In genomic region chr19:13053761-13054604, GRCh38 we compare ENCODE assay signal across 1 cellular context.
TF ChIP-seq lines count a peak whose summit lies in the region.

No MANE protein-coding gene starts in this region.

TF ChIP-seq in HepG2, 621 proteins besides CTCF, POLR2A, EP300 and RAD21 (continued from another document and continues in another):
- TF ChIP-seq ZNF609 (CRISPR knock-in tag; IDR thresholded peaks at IDR 0.05; ENCODE audit: borderline replicate concordance) (peak; percentile 73; the same call in 1 of the 2 replicates), NR2F1 (CRISPR knock-in tag; IDR thresholded peaks at IDR 0.05) (peak in 1 of 2 experiments; percentile 42; a peak in 1 of 4 replicates), IRF9 (CRISPR knock-in tag; IDR thresholded peaks at IDR 0.05; ENCODE audit: borderline replicate concordance) (0 out of 2 replicates have a peak, but pooled peaks have one; percentile 40), NCOR1 (IDR thresholded peaks at IDR 0.05; ENCODE audit: borderline replicate concordance, low read length) (peak; percentile 81; the same call in 1 of the 2 replicates), BATF2 (CRISPR knock-in tag; IDR thresholded peaks at IDR 0.05) (no peak), ETS1 (CRISPR knock-in tag; IDR thresholded peaks at IDR 0.05) (no peak), MED13 (CRISPR knock-in tag; IDR thresholded peaks at IDR 0.05) (peak; percentile 70; the same call in 1 of the 2 replicates), ATF1 (CRISPR knock-in tag; IDR thresholded peaks at IDR 0.05) (peak; percentile 65; the same call in 1 of the 2 replicates), RFXAP (CRISPR knock-in tag; IDR thresholded peaks at IDR 0.05; ENCODE audit: borderline replicate concordance) (peak; percentile 68; the same call in 1 of the 2 replicates), ZNF660 (CRISPR knock-in tag; IDR thresholded peaks at IDR 0.05; ENCODE audit: borderline replicate concordance, low read depth) (no peak), ELK4 (CRISPR knock-in tag; IDR thresholded peaks at IDR 0.05; ENCODE audit: borderline replicate concordance) (no peak), SNAPC4 (CRISPR knock-in tag; IDR thresholded peaks at IDR 0.05) (peak; percentile 64; the same call in 1 of the 2 replicates), HDAC6 (IDR thresholded peaks at IDR 0.05; ENCODE audit: low read depth, low read length) (no peak), MBNL3 (CRISPR knock-in tag; conservative IDR thresholded peaks at IDR 0.05) (no peak), GABPB1 (CRISPR knock-in tag; IDR thresholded peaks at IDR 0.05) (peak; percentile 50; the same call in 1 of the 2 replicates), NFYC (CRISPR knock-in tag; IDR thresholded peaks at IDR 0.05) (no peak), CCDC6 (CRISPR knock-in tag; IDR thresholded peaks at IDR 0.05) (0 out of 2 replicates have a peak, but pooled peaks have one; percentile 25), PHF8 (CRISPR knock-in tag; IDR thresholded peaks at IDR 0.05) (peak; percentile 34), ZBTB33 (CRISPR knock-in tag; IDR thresholded peaks at IDR 0.05) (peak; percentile 29; the same call in 1 of the 2 replicates), ASH2L (IDR thresholded peaks at IDR 0.05; ENCODE audit: insufficient read length, low read depth, low read length) (peak; percentile 82), ZNF441 (CRISPR knock-in tag; IDR thresholded peaks at IDR 0.05; ENCODE audit: borderline replicate concordance) (peak; percentile 70; the same call in 1 of the 2 replicates), ZNF691 (CRISPR knock-in tag; IDR thresholded peaks at IDR 0.05; ENCODE audit: borderline replicate concordance, low read depth) (0 out of 2 replicates have a peak, but pooled peaks have one; percentile 32), ZBED4 (CRISPR knock-in tag; IDR thresholded peaks at IDR 0.05; ENCODE audit: borderline replicate concordance) (no peak; the same call in 1 of the 2 replicates), ZNF451 (CRISPR knock-in tag; IDR thresholded peaks at IDR 0.05) (peak; percentile 68; the same call in 1 of the 2 replicates), RARA (CRISPR knock-in tag; IDR thresholded peaks at IDR 0.05) (peak; percentile 75), PCBP1 (IDR thresholded peaks at IDR 0.05; ENCODE audit: borderline replicate concordance, low read depth, low read length) (peak; percentile 39; the same call in 1 of the 2 replicates), ETV5 (CRISPR knock-in tag; IDR thresholded peaks at IDR 0.05; ENCODE audit: borderline replicate concordance) (peak; percentile 76; the same call in 1 of the 2 replicates), ZNF337 (CRISPR knock-in tag; IDR thresholded peaks at IDR 0.05; ENCODE audit: borderline replicate concordance, low read depth) (no peak), BCL6 (CRISPR knock-in tag; IDR thresholded peaks at IDR 0.05) (peak; percentile 52), ZNF232 (CRISPR knock-in tag; IDR thresholded peaks at IDR 0.05; ENCODE audit: borderline replicate concordance) (no peak), MLX (CRISPR knock-in tag; IDR thresholded peaks at IDR 0.05) (peak; percentile 74; the same call in 1 of the 2 replicates)
